ENCODE assay signal across 28 cellular contexts in genomic region chr2:195632852-195633572, GRCh38. TPM values are rescaled to one million over a fixed set of nuclear protein-coding genes. Genes with fewer than 3 reads are reported as not detected.
DNase-seq lines count a peak whose midpoint lies in the region; ATAC-seq and TF ChIP-seq lines count a peak whose summit lies in the region.
"Had no signal": no experiment of that assay in that cellular context is flagged by ENCODE, and none has a peak within 500 bp of the region (broad histone marks: within the 10 kb centered on the region; RNA-seq: fewer than 3 reads in every experiment).

No MANE protein-coding gene starts in this region.

- intact Hi-C loops in CD14-positive monocyte (cut with micrococcal nuclease): no loop called here

- no peak overlapping the region for H3K4me2 ChIP-seq in Karpas-422 (ENCODE audit: low read depth, low read length, poor library complexity, severe bottlenecking)
- H3K4me2 ChIP-seq: smooth muscle cell had no signal

- H3K36me3 Mint-ChIP-seq in CD14-positive monocyte: no peaks in the 10 kb centered on the region
- H3K36me3 Mint-ChIP-seq in T-helper 17 cell (ENCODE audit: low read depth): no peaks in the 10 kb centered on the region
- peaks cover 4% of the 10 kb centered on the region for H3K36me3 Mint-ChIP-seq in memory B cell

- no peaks in the 10 kb centered on the region for H3K9me2 ChIP-seq in Karpas-422 (replicated peaks; ENCODE audit: insufficient read depth, low read length)

- H3K4me1 ChIP-seq in Karpas-422 (ENCODE audit: low read length): peaks cover 15% of the 10 kb centered on the region
- H3K4me1 ChIP-seq: esophagus squamous epithelium, lower lobe of right lung, parathyroid adenoma, tibial nerve had no signal

- H3K27me3 Mint-ChIP-seq in CD14-positive monocyte (ENCODE audit: low read depth in 3 of 3): no peaks in the 10 kb centered on the region
- no peaks in the 10 kb centered on the region for H3K27me3 Mint-ChIP-seq in T-helper 17 cell
- H3K27me3 Mint-ChIP-seq in memory B cell: no peaks in the 10 kb centered on the region
- H3K27me3 Mint-ChIP-seq: activated naive CD8-positive, alpha-beta T cell had no signal

- H3K79me2 ChIP-seq in Karpas-422 (ENCODE audit: low read length): no peaks in the 10 kb centered on the region
- H3K79me2 ChIP-seq: parathyroid adenoma had no signal

- H3K4me1 Mint-ChIP-seq in CD14-positive monocyte: peaks cover 29% of the 10 kb centered on the region
- H3K4me1 Mint-ChIP-seq in T-helper 17 cell: no peaks in the 10 kb centered on the region
- H3K4me1 Mint-ChIP-seq in memory B cell: peaks cover 11% of the 10 kb centered on the region

- H3K27me3 ChIP-seq in Karpas-422 (ENCODE audit: low read length): no peaks in the 10 kb centered on the region
- H3K27me3 ChIP-seq: esophagus squamous epithelium, tibial nerve had no signal

- H3K9me3 Mint-ChIP-seq in CD14-positive monocyte: no peaks in the 10 kb centered on the region
- H3K9me3 Mint-ChIP-seq in memory B cell: peaks cover 2% of the 10 kb centered on the region

- H3K36me3 ChIP-seq in Karpas-422 (ENCODE audit: insufficient read depth, low read length): no peaks in the 10 kb centered on the region
- H3K36me3 ChIP-seq: esophagus squamous epithelium, lower lobe of right lung, tibial nerve had no signal

- no peaks in the 10 kb centered on the region for H4K20me1 ChIP-seq in Karpas-422 (ENCODE audit: insufficient read depth, low read depth, low read length)

- H3K27ac Mint-ChIP-seq in CD14-positive monocyte (peak overlapping the region; percentile 71 to 92 (median 90)), T-helper 17 cell (peak overlapping the region; percentile 6), memory B cell (peak overlapping the region; percentile 32)
- H3K27ac Mint-ChIP-seq: activated CD8-positive, alpha-beta T cell treated with anti-CD3 and anti-CD28 coated beads, Interleukin-2, amount 10 ng/mL, durations not matched to agents 7 days and 5 days; activated naive CD8-positive, alpha-beta T cell had no signal

- 0 out of 2 replicates have a peak overlapping the region, but pooled peaks have one; percentile 14 for H3K9ac ChIP-seq in Karpas-422 (ENCODE audit: low read length)
- H3K9ac ChIP-seq: parathyroid adenoma had no signal

- no peak for DNase-seq in CD14-positive monocyte (ENCODE audit: low spot score)
- DNase-seq in Karpas-422: no peak
- no peak for DNase-seq in T-helper 17 cell
- DNase-seq in memory B cell (ENCODE audit: low spot score in 2 of 2): no peak
- DNase-seq in NCI-H2196 treated with DMSO at 0.1 percent for 48 hours (lab: John Stamatoyannopoulos, UW; ENCODE audit: unreplicated experiment): no peak
- DNase-seq in dedifferentiated amniotic fluid mesenchymal stem cell (ENCODE audit: extremely low spot score): no peak
- DNase-seq in SW 1271 (lab: John Stamatoyannopoulos, UW): no peak
- DNase-seq: activated CD4-positive, CD25-positive, alpha-beta regulatory T cell treated with anti-CD3 and anti-CD28 coated beads, Interleukin-2, amount 50 U/mL, for 72 hours; activated CD8-positive, alpha-beta T cell treated with anti-CD3 and anti-CD28 coated beads, Interleukin-2, amount 10 ng/mL, durations not matched to agents 7 days and 5 days; activated effector memory CD4-positive, alpha-beta T cell treated with Interleukin-2 at 50 U/mL for 16 hours; caudate nucleus; COR-L47; dermis blood vessel endothelial cell; DMS79 treated with DMSO at 0.1 percent for 48 hours; esophagus squamous epithelium; kidney glomerular epithelial cell; lower lobe of right lung; NCI-H1105; NCI-H2081; NCI-H226; NCI-H748 treated with DMSO at 0.1 percent for 48 hours; SHP77; stimulated activated CD4-positive, alpha-beta T cell treated with anti-CD3 and anti-CD28 coated beads, Interleukin-2, amount 100 ng/mL, for 24 hours had no signal

- peak overlapping the region; percentile 78; the same call in 1 of the 2 replicates for H2AFZ ChIP-seq in Karpas-422 (ENCODE audit: low read length)
- H2AFZ ChIP-seq: parathyroid adenoma had no signal

- no peak for TF ChIP-seq CTCF in CD14-positive monocyte (IDR thresholded peaks at IDR 0.05)

- no peak overlapping the region for H3K4me3 ChIP-seq in Karpas-422 (ENCODE audit: low read length)
- H3K4me3 ChIP-seq: esophagus squamous epithelium, lower lobe of right lung, smooth muscle cell, tibial nerve had no signal

- peak overlapping the region; percentile 60 for H3K27ac ChIP-seq in Karpas-422 (ENCODE audit: low read length)
- H3K27ac ChIP-seq: esophagus squamous epithelium, lower lobe of right lung, parathyroid adenoma, tibial nerve had no signal

- ATAC-seq in T-helper 17 cell (no peak), memory B cell (ENCODE audit: low read depth) (peak; percentile 44), GM21786 (IDR thresholded peaks at IDR 0.05; ENCODE audit: unreplicated experiment) (no peak)
- ATAC-seq: activated CD8-positive, alpha-beta T cell treated with anti-CD3 and anti-CD28 coated beads, Interleukin-2, amount 10 ng/mL, durations not matched to agents 7 days and 5 days had no signal

- no peaks in the 10 kb centered on the region for H3K9me3 ChIP-seq in Karpas-422 (ENCODE audit: low read length)
- no peaks in the 10 kb centered on the region for H3K9me3 ChIP-seq in T-helper 17 cell (ENCODE audit: control insufficient read depth, low read length, poor library complexity, severe bottlenecking)
- H3K9me3 ChIP-seq: esophagus squamous epithelium, lower lobe of right lung had no signal

- H3K4me3 Mint-ChIP-seq in CD14-positive monocyte: no peak overlapping the region
- no peak overlapping the region for H3K4me3 Mint-ChIP-seq in T-helper 17 cell
- H3K4me3 Mint-ChIP-seq in memory B cell: no peak overlapping the region
- H3K4me3 Mint-ChIP-seq: activated CD8-positive, alpha-beta T cell treated with anti-CD3 and anti-CD28 coated beads, Interleukin-2, amount 10 ng/mL, durations not matched to agents 7 days and 5 days; activated naive CD8-positive, alpha-beta T cell had no signal

RNA-seq across cellular contexts. Expression of gene SLC39A10, which starts 24.0 kb away (rescaled TPM):
- polyA plus RNA-seq in CD14-positive monocyte: 1 to 10 TPM; 5.2 TPM
- total RNA-seq in Karpas-422 (2014; rRNA removed; shearing (Covaris generic); ENCODE audit: low replicate concordance): 55.1 and 112 TPM in 2 replicates
- total RNA-seq in T-helper 17 cell: 10 to 100 TPM; 42.8 to 48.4 TPM

Comparison
In these comparisons a context has a peak if more than half of its experiments do, and no peak if none do; other contexts are left out.
1. H3K27ac Mint-ChIP-seq: peak in every context shown above with its lines; median percentile 90 in CD14-positive monocyte; 32 in memory B cell; 6 in T-helper 17 cell.